ENCODE assay signal across 1 cellular context in the genomic region with DNA sequence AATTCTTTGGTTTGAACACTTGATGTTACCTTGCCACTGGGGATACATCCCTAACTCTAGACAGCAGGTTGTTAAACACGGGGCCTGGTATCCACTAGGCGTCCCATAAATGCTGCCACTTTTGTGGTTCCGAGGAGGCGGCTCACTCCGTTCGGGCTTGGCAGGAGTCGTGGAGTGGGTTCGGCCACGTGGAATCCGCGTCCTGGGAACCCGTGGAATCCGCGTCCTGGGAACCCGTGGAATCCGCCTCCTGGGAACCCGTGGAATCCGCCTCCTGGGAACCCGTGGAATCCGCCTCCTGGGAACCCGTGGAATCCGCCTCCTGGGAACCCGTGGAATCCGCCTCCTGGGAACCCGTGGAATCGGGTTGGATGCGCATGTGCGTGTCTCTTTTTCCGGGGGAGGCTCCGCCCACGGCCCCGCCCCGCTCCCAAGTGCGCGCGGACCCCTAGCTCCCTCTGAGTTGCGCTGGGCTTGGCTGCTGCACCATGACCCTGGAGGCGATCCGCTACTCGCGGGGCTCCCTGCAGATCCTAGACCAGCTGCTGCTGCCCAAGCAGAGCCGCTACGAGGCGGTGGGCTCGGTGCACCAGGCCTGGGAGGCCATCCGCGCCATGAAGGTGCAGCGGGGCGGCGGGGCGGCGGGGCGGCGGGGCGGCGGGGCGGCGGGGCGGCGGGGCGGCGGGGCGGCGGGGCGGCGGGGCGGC.
A peak's percentile ranks its signal among the peaks of the same experiment; 100 is the strongest.
TF ChIP-seq lines count a peak whose summit lies in the region.

Gene MRI1, plus strand, starts transcription at position 422 of the 707 bp plus-strand sequence. Its CDS starts 67 bp downstream, at position 489.

TF ChIP-seq in HepG2, 621 proteins besides CTCF, POLR2A, EP300 and RAD21 (continued from another document and continues in another):
- TF ChIP-seq, protein P1, sequence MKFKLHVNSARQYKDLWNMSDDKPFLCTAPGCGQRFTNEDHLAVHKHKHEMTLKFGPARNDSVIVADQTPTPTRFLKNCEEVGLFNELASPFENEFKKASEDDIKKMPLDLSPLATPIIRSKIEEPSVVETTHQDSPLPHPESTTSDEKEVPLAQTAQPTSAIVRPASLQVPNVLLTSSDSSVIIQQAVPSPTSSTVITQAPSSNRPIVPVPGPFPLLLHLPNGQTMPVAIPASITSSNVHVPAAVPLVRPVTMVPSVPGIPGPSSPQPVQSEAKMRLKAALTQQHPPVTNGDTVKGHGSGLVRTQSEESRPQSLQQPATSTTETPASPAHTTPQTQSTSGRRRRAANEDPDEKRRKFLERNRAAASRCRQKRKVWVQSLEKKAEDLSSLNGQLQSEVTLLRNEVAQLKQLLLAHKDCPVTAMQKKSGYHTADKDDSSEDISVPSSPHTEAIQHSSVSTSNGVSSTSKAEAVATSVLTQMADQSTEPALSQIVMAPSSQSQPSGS (CRISPR knock-in tag; IDR thresholded peaks at IDR 0.05), result no peak
- TF ChIP-seq SETDB1 (CRISPR knock-in tag; IDR thresholded peaks at IDR 0.05; ENCODE audit: borderline replicate concordance), result no peak
- no peak for TF ChIP-seq PCBP1 (IDR thresholded peaks at IDR 0.05; ENCODE audit: borderline replicate concordance, low read depth, low read length)
- TF ChIP-seq ATF7 (IDR thresholded peaks at IDR 0.05), result no peak
- TF ChIP-seq ATF7 (CRISPR knock-in tag; IDR thresholded peaks at IDR 0.05), result no peak
- no peak for TF ChIP-seq IKZF1 (IDR thresholded peaks at IDR 0.05)
- TF ChIP-seq PAWR (CRISPR knock-in tag; IDR thresholded peaks at IDR 0.05; ENCODE audit: borderline replicate concordance), result no peak
- no peak for TF ChIP-seq ZNF264 (CRISPR knock-in tag; IDR thresholded peaks at IDR 0.05)
- peak; percentile 83 for TF ChIP-seq RBFOX2 (IDR thresholded peaks at IDR 0.05; ENCODE audit: low read depth, low read length)
- no peak for TF ChIP-seq MTA1 (CRISPR knock-in tag; IDR thresholded peaks at IDR 0.05; ENCODE audit: borderline replicate concordance)
- TF ChIP-seq ZNF687 (CRISPR knock-in tag; IDR thresholded peaks at IDR 0.05), result peak; percentile 29
- TF ChIP-seq REPIN1 (CRISPR knock-in tag; IDR thresholded peaks at IDR 0.05; ENCODE audit: borderline replicate concordance, low read depth), result no peak
- TF ChIP-seq SMARCC2 (IDR thresholded peaks at IDR 0.05), result no peak
- TF ChIP-seq IKZF4 (CRISPR knock-in tag; IDR thresholded peaks at IDR 0.05; ENCODE audit: borderline replicate concordance, low read depth, not compliant biosample characterization), result peak; percentile 85
- peak; percentile 77 for TF ChIP-seq GABPB1 (CRISPR knock-in tag; IDR thresholded peaks at IDR 0.05)
- TF ChIP-seq ZNF136 (CRISPR knock-in tag; IDR thresholded peaks at IDR 0.05; ENCODE audit: low read depth), result no peak
- TF ChIP-seq ZNF510 (CRISPR knock-in tag; IDR thresholded peaks at IDR 0.05; ENCODE audit: low read depth), result 0 out of 2 replicates have a peak, but pooled peaks have one; percentile 65
- TF ChIP-seq USF2 (IDR thresholded peaks at IDR 0.05; ENCODE audit: low read depth, low read length), result no peak
- TF ChIP-seq USF2 (CRISPR knock-in tag; IDR thresholded peaks at IDR 0.05; ENCODE audit: borderline replicate concordance), result no peak
- peak; percentile 56; the same call in 1 of the 2 replicates for TF ChIP-seq DRAP1 (CRISPR knock-in tag; IDR thresholded peaks at IDR 0.05)
- no peak for TF ChIP-seq NFE2L1 (CRISPR knock-in tag; IDR thresholded peaks at IDR 0.05; ENCODE audit: borderline replicate concordance)
- no peak for TF ChIP-seq ELK4 (CRISPR knock-in tag; IDR thresholded peaks at IDR 0.05; ENCODE audit: borderline replicate concordance)
- TF ChIP-seq SNAPC2 (CRISPR knock-in tag; IDR thresholded peaks at IDR 0.05), result no peak
- peak; percentile 20; the same call in 1 of the 2 replicates for TF ChIP-seq ZNF430 (CRISPR knock-in tag; IDR thresholded peaks at IDR 0.05)
- no peak for TF ChIP-seq HNRNPUL1 (IDR thresholded peaks at IDR 0.05; ENCODE audit: low read depth, low read length)
- TF ChIP-seq HIC2 (CRISPR knock-in tag; IDR thresholded peaks at IDR 0.05; ENCODE audit: low read depth), result 0 out of 2 replicates have a peak, but pooled peaks have one; percentile 2
- TF ChIP-seq ZNF75D (CRISPR knock-in tag; IDR thresholded peaks at IDR 0.05; ENCODE audit: borderline replicate concordance), result no peak
- TF ChIP-seq MAX (IDR thresholded peaks at IDR 0.05), result peak; percentile 46; the same call in 1 of the 2 replicates
- 0 out of 2 replicates have a peak, but pooled peaks have one; percentile 35 for TF ChIP-seq ZNF546 (CRISPR knock-in tag; conservative IDR thresholded peaks at IDR 0.05)
- no peak for TF ChIP-seq CEBPB (IDR thresholded peaks at IDR 0.05; ENCODE audit: borderline replicate concordance, low read depth, low read length)
- 0 out of 2 replicates have a peak, but pooled peaks have one; percentile 7 for TF ChIP-seq HNF4A (CRISPR knock-in tag; IDR thresholded peaks at IDR 0.05)
- TF ChIP-seq, protein P2, sequence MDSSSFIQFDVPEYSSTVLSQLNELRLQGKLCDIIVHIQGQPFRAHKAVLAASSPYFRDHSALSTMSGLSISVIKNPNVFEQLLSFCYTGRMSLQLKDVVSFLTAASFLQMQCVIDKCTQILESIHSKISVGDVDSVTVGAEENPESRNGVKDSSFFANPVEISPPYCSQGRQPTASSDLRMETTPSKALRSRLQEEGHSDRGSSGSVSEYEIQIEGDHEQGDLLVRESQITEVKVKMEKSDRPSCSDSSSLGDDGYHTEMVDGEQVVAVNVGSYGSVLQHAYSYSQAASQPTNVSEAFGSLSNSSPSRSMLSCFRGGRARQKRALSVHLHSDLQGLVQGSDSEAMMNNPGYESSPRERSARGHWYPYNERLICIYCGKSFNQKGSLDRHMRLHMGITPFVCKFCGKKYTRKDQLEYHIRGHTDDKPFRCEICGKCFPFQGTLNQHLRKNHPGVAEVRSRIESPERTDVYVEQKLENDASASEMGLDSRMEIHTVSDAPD (CRISPR knock-in tag; IDR thresholded peaks at IDR 0.05), result no peak
- no peak for TF ChIP-seq ZNF296 (CRISPR knock-in tag; conservative IDR thresholded peaks at IDR 0.05)
- TF ChIP-seq NCOA5 (CRISPR knock-in tag; IDR thresholded peaks at IDR 0.05), result no peak
- no peak for TF ChIP-seq ZSCAN20 (CRISPR knock-in tag; IDR thresholded peaks at IDR 0.05; ENCODE audit: borderline replicate concordance)
- TF ChIP-seq, protein P3, sequence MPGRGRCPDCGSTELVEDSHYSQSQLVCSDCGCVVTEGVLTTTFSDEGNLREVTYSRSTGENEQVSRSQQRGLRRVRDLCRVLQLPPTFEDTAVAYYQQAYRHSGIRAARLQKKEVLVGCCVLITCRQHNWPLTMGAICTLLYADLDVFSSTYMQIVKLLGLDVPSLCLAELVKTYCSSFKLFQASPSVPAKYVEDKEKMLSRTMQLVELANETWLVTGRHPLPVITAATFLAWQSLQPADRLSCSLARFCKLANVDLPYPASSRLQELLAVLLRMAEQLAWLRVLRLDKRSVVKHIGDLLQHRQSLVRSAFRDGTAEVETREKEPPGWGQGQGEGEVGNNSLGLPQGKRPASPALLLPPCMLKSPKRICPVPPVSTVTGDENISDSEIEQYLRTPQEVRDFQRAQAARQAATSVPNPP (CRISPR knock-in tag; IDR thresholded peaks at IDR 0.05), result no peak
- no peak for TF ChIP-seq ZNF3 (CRISPR knock-in tag; IDR thresholded peaks at IDR 0.05)
- TF ChIP-seq, protein P4, sequence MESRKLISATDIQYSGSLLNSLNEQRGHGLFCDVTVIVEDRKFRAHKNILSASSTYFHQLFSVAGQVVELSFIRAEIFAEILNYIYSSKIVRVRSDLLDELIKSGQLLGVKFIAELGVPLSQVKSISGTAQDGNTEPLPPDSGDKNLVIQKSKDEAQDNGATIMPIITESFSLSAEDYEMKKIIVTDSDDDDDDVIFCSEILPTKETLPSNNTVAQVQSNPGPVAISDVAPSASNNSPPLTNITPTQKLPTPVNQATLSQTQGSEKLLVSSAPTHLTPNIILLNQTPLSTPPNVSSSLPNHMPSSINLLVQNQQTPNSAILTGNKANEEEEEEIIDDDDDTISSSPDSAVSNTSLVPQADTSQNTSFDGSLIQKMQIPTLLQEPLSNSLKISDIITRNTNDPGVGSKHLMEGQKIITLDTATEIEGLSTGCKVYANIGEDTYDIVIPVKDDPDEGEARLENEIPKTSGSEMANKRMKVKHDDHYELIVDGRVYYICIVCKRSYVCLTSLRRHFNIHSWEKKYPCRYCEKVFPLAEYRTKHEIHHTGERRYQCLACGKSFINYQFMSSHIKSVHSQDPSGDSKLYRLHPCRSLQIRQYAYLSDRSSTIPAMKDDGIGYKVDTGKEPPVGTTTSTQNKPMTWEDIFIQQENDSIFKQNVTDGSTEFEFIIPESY (CRISPR knock-in tag; IDR thresholded peaks at IDR 0.05), result no peak
- TF ChIP-seq ZBTB26 (CRISPR knock-in tag; IDR thresholded peaks at IDR 0.05; ENCODE audit: borderline replicate concordance), result no peak; the same call in 1 of the 2 replicates
- TF ChIP-seq ZNF550 (CRISPR knock-in tag; IDR thresholded peaks at IDR 0.05; ENCODE audit: borderline replicate concordance), result no peak
- no peak for TF ChIP-seq SIN3B (IDR thresholded peaks at IDR 0.05; ENCODE audit: low read length)
- TF ChIP-seq BORCS8-MEF2B (CRISPR knock-in tag; IDR thresholded peaks at IDR 0.05), result no peak; the same call in 1 of the 2 replicates
- TF ChIP-seq ZNF251 (CRISPR knock-in tag; IDR thresholded peaks at IDR 0.05), result no peak
